27 cellular contexts compared by ENCODE assay signal in the genomic region with DNA sequence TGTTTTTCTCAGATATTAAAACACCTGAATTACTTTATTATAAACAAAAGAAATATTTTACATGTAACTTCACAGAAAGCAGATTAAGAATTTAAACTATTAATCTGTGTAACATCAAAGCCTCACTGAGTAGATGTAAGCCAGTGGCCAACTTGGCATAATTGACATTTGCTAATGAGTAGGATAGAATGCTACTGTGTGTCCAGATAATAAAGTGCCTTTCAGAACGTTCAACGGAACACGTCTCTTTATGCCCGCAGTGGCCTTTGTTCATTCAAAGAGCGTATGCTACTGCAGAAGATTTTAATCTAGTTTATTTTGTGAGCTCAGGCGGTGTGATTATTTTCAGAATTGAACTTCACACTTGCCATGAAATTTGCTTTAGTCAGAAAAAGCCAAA.
"Had no signal": no experiment of that assay in that cellular context is flagged by ENCODE, and none has a peak within 500 bp of the region (broad histone marks: within the 10 kb centered on the region; RNA-seq: fewer than 3 reads in every experiment).

No MANE protein-coding gene starts in this region.

- H3K4me3 ChIP-seq: coronary artery, gastroesophageal sphincter, heart right ventricle, lung, psoas muscle, right lobe of liver, thyroid gland, vagina had no signal

- H3K36me3 ChIP-seq: gastroesophageal sphincter, heart right ventricle, right lobe of liver, thyroid gland, vagina had no signal

- H3K4me1 ChIP-seq: gastroesophageal sphincter, heart right ventricle, psoas muscle, right lobe of liver, thyroid gland, vagina had no signal

- H3K27me3 ChIP-seq: gastroesophageal sphincter, heart right ventricle, right lobe of liver, thyroid gland, vagina had no signal

- ATAC-seq: esophagus mucosa; gastroesophageal sphincter; heart right ventricle; left lobe of liver; naive thymus-derived CD4-positive, alpha-beta T cell; psoas muscle; right lobe of liver; stimulated activated naive CD8-positive, alpha-beta T cell treated with anti-CD3 and anti-CD28 coated beads, Interleukin-15, amount 100 ng/mL, for 72 hours had no signal

- H3K9me3 Mint-ChIP-seq: mesothelial cell of epicardium, nephron had no signal

- DNase-seq: dermis blood vessel endothelial cell; effector memory CD4-positive, alpha-beta T cell; foreskin fibroblast; glutamatergic neuron; heart right ventricle; immature natural killer cell; mesenchymal stem cell; naive thymus-derived CD4-positive, alpha-beta T cell; psoas muscle; right lobe of liver; small intestine; stimulated activated CD4-positive, alpha-beta T cell treated with anti-CD3 and anti-CD28 coated beads, Interleukin-15, amount 100 ng/mL, for 24 hours; stimulated activated CD4-positive, alpha-beta T cell treated with anti-CD3 and anti-CD28 coated beads, Interleukin-2, amount 100 ng/mL, for 48 hours; stimulated activated CD8-positive, alpha-beta memory T cell treated with anti-CD3 and anti-CD28 coated beads, Interleukin-4, amount 100 ng/mL, for 48 hours; stimulated activated naive CD4-positive, alpha-beta T cell; stimulated activated naive CD8-positive, alpha-beta T cell treated with anti-CD3 and anti-CD28 coated beads, Interleukin-15, amount 100 ng/mL, for 72 hours; thyroid gland; trophoblast cell had no signal

- H3K27ac ChIP-seq: coronary artery, gastroesophageal sphincter, heart right ventricle, psoas muscle, right lobe of liver, thyroid gland, vagina had no signal

- H3K9me3 ChIP-seq: gastroesophageal sphincter, psoas muscle, right lobe of liver, thyroid gland, vagina had no signal

- FAIRE-seq: keratinocyte, small intestine had no signal

- H3K27me3 Mint-ChIP-seq: naive thymus-derived CD4-positive, alpha-beta T cell; stimulated activated naive CD8-positive, alpha-beta T cell treated with anti-CD3 and anti-CD28 coated beads, Interleukin-15, amount 100 ng/mL, for 72 hours had no signal

- H3K4me1 Mint-ChIP-seq: immature natural killer cell; naive thymus-derived CD4-positive, alpha-beta T cell; nephron; stimulated activated naive CD8-positive, alpha-beta T cell treated with anti-CD3 and anti-CD28 coated beads, Interleukin-15, amount 100 ng/mL, for 72 hours had no signal

- H3K36me3 Mint-ChIP-seq: immature natural killer cell; mesothelial cell of epicardium; naive thymus-derived CD4-positive, alpha-beta T cell had no signal

- H3K4me3 Mint-ChIP-seq: immature natural killer cell; mesothelial cell of epicardium; naive thymus-derived CD4-positive, alpha-beta T cell; nephron; stimulated activated naive CD8-positive, alpha-beta T cell treated with anti-CD3 and anti-CD28 coated beads, Interleukin-15, amount 100 ng/mL, for 72 hours had no signal

- H3K27ac Mint-ChIP-seq: immature natural killer cell; mesothelial cell of epicardium; naive thymus-derived CD4-positive, alpha-beta T cell; nephron; stimulated activated naive CD8-positive, alpha-beta T cell treated with anti-CD3 and anti-CD28 coated beads, Interleukin-15, amount 100 ng/mL, for 72 hours had no signal
